Comparison of ENCODE assay signal across 16 cellular contexts in genomic region chr5:164139423-164139822, GRCh38.
"Had no signal": no experiment of that assay in that cellular context is flagged by ENCODE, and none has a peak within 500 bp of the region (broad histone marks: within the 10 kb centered on the region; RNA-seq: fewer than 3 reads in every experiment).

No MANE protein-coding gene starts in this region.

- DNase-seq: activated CD4-positive, alpha-beta T cell treated with anti-CD3 and anti-CD28 coated beads, Interleukin-2, amount 50 U/mL, for 1 hour; activated CD8-positive, alpha-beta memory T cell treated with anti-CD3 and anti-CD28 coated beads for 24 hours; activated gamma-delta T cell treated with Interleukin-2 at 50 U/mL for 16 hours; activated naive CD8-positive, alpha-beta T cell treated with anti-CD3 and anti-CD28 coated beads for 36 hours; central memory CD4-positive, alpha-beta T cell; colonic mucosa; islet precursor cell; midbrain; spleen; stimulated activated naive CD8-positive, alpha-beta T cell treated with anti-CD3 and anti-CD28 coated beads, Interleukin-15, amount 100 ng/mL, for 72 hours had no signal

- H2AFZ ChIP-seq: hepatocyte had no signal

- H3K9me3 ChIP-seq: colonic mucosa, spleen, thoracic aorta had no signal

- H3K4me1 ChIP-seq: colonic mucosa, spleen had no signal

- H3K4me2 ChIP-seq: hepatocyte had no signal

- H3K4me3 ChIP-seq: colonic mucosa, hepatocyte, spleen, thoracic aorta had no signal

- H3K36me3 ChIP-seq: colonic mucosa, spleen, thoracic aorta had no signal

- ATAC-seq: activated CD4-positive, CD25-positive, alpha-beta regulatory T cell treated with anti-CD3 and anti-CD28 coated beads, Interleukin-2, amount 50 U/mL, for 24 hours; esophagus mucosa; left lobe of liver; sciatic nerve; stimulated activated naive CD8-positive, alpha-beta T cell treated with anti-CD3 and anti-CD28 coated beads, Interleukin-15, amount 100 ng/mL, for 72 hours had no signal

- H3K27ac ChIP-seq: colonic mucosa, hepatocyte, spleen, thoracic aorta had no signal

- H3K79me2 ChIP-seq: hepatocyte had no signal
